ENCODE assay signal across 21 cellular contexts in genomic region chr10:86359111-86359510, GRCh38. TPM values are rescaled to one million over a fixed set of nuclear protein-coding genes. Genes with fewer than 3 reads are reported as not detected.
"Had no signal": no experiment of that assay in that cellular context is flagged by ENCODE, and none has a peak within 500 bp of the region (broad histone marks: within the 10 kb centered on the region; RNA-seq: fewer than 3 reads in every experiment).

No MANE protein-coding gene starts in this region.

- ATAC-seq: gastroesophageal sphincter; left colon; naive thymus-derived CD4-positive, alpha-beta T cell; stimulated activated naive B cell treated with anti-CD40 and anti-IgM and Interleukin-4, amounts not matched to agents 10 μg/mL and 1 μg/mL and 100 μg/mL, for 72 hours; stimulated activated naive CD8-positive, alpha-beta T cell treated with anti-CD3 and anti-CD28 coated beads, Interleukin-15, amount 100 ng/mL, for 72 hours had no signal

- H3K36me3 ChIP-seq: esophagus squamous epithelium, gastroesophageal sphincter, right atrium auricular region, thoracic aorta, transverse colon had no signal

- H3K9me3 Mint-ChIP-seq: dendritic cell treated with granulocyte-macrophage colony-stimulating factor and Interleukin-4, amounts not matched to agents 40 ng/mL and 50 ng/mL, for 4 days; neural crest cell; stimulated activated naive CD8-positive, alpha-beta T cell treated with anti-CD3 and anti-CD28 coated beads, Interleukin-15, amount 100 ng/mL, for 72 hours had no signal

- H3K4me3 ChIP-seq: esophagus squamous epithelium, gastroesophageal sphincter, right atrium auricular region, thoracic aorta, transverse colon had no signal

- H3K9me3 ChIP-seq: esophagus squamous epithelium, gastroesophageal sphincter, right atrium auricular region, thoracic aorta, transverse colon had no signal

- H3K4me3 Mint-ChIP-seq: dendritic cell treated with granulocyte-macrophage colony-stimulating factor and Interleukin-4, amounts not matched to agents 40 ng/mL and 50 ng/mL, for 4 days; naive thymus-derived CD4-positive, alpha-beta T cell; neural crest cell; stimulated activated naive B cell treated with anti-CD40 and anti-IgM and Interleukin-4, amounts not matched to agents 10 μg/mL and 1 μg/mL and 100 μg/mL, for 72 hours; stimulated activated naive CD8-positive, alpha-beta T cell treated with anti-CD3 and anti-CD28 coated beads, Interleukin-15, amount 100 ng/mL, for 72 hours had no signal

- FAIRE-seq: colon, keratinocyte, urothelium cell line had no signal

- H3K27ac ChIP-seq: esophagus squamous epithelium, gastroesophageal sphincter, right atrium auricular region, thoracic aorta, transverse colon had no signal

- DNase-seq: esophagus squamous epithelium; foreskin fibroblast; left colon; mesendoderm; naive thymus-derived CD4-positive, alpha-beta T cell; stimulated activated CD4-positive, alpha-beta T cell treated with anti-CD3 and anti-CD28 coated beads, Interleukin-15, amount 100 ng/mL, for 24 hours; stimulated activated CD4-positive, alpha-beta T cell treated with anti-CD3 and anti-CD28 coated beads, Interleukin-1b, Interleukin-23, amount 100 ng/mL, for 48 hours; stimulated activated CD4-positive, alpha-beta T cell treated with anti-CD3 and anti-CD28 coated beads, Interleukin-4, amount 100 ng/mL, for 4 hours; stimulated activated naive B cell treated with anti-CD40 and anti-IgM and Interleukin-4, amounts not matched to agents 10 μg/mL and 1 μg/mL and 100 μg/mL, for 72 hours; stimulated activated naive CD8-positive, alpha-beta T cell treated with anti-CD3 and anti-CD28 coated beads, Interleukin-15, amount 100 ng/mL, for 72 hours; transverse colon had no signal

- H3K36me3 Mint-ChIP-seq: stimulated activated naive B cell treated with anti-CD40 and anti-IgM and Interleukin-4, amounts not matched to agents 10 μg/mL and 1 μg/mL and 100 μg/mL, for 72 hours had no signal

- H3K27ac Mint-ChIP-seq: dendritic cell treated with granulocyte-macrophage colony-stimulating factor and Interleukin-4, amounts not matched to agents 40 ng/mL and 50 ng/mL, for 4 days; naive thymus-derived CD4-positive, alpha-beta T cell; stimulated activated naive B cell treated with anti-CD40 and anti-IgM and Interleukin-4, amounts not matched to agents 10 μg/mL and 1 μg/mL and 100 μg/mL, for 72 hours; stimulated activated naive CD8-positive, alpha-beta T cell treated with anti-CD3 and anti-CD28 coated beads, Interleukin-15, amount 100 ng/mL, for 72 hours had no signal

RNA-seq across cellular contexts. Expression of gene GRID1, which starts 7.5 kb away (rescaled TPM):
- total RNA-seq: lung microvascular endothelial cell; mononuclear cell; naive thymus-derived CD4-positive, alpha-beta T cell had no signal
- polyA plus RNA-seq: naive thymus-derived CD4-positive, alpha-beta T cell had no signal
